ENCODE assay signal across 26 cellular contexts in genomic region chr16:83738926-83739503, GRCh38.
DNase-seq lines count a peak whose midpoint lies in the region; ATAC-seq, FAIRE-seq and TF ChIP-seq lines count a peak whose summit lies in the region.
"Had no signal": no experiment of that assay in that cellular context is flagged by ENCODE, and none has a peak within 500 bp of the region (broad histone marks: within the 10 kb centered on the region; RNA-seq: fewer than 3 reads in every experiment).

No MANE protein-coding gene starts in this region.

- WGBS in neuronal stem cell (ENCODE audit: extremely low coverage in 2 of 2, insufficient read length in 2 of 2, insufficient replicate concordance in 1 of 2), 2 donors: no CpG with 5 or more reads among the region's 7 CpGs
- WGBS in psoas muscle, 3 donors: 86 to 94% (median 92%) methylated on average over 7 of the region's 7 CpGs
- WGBS in trophoblast cell (ENCODE audit: extremely low coverage, insufficient coverage, insufficient read length): no CpG with 5 or more reads among the region's 7 CpGs

- H2AFZ ChIP-seq in astrocyte (ENCODE audit: low read depth, low read length): no peak overlapping the region
- H2AFZ ChIP-seq in neuronal stem cell (ENCODE audit: low read length): no peak overlapping the region
- H2AFZ ChIP-seq in trophoblast cell (ENCODE audit: insufficient read depth, low read length, poor library complexity): no peak overlapping the region
- H2AFZ ChIP-seq: PC-9 had no signal

- H3K23ac ChIP-seq in neuronal stem cell (ENCODE audit: low read depth, low read length, poor library complexity): no peak overlapping the region
- H3K23ac ChIP-seq in trophoblast cell (ENCODE audit: low read length): no peak overlapping the region

- H3K9ac ChIP-seq in astrocyte (ENCODE audit: low read length) (no peak overlapping the region), neuronal stem cell (ENCODE audit: low read depth, low read length, poor library complexity) (no peak overlapping the region), trophoblast cell (ENCODE audit: low read length) (no peak overlapping the region)

- no peaks in the 10 kb centered on the region for H3K79me2 ChIP-seq in astrocyte (ENCODE audit: insufficient read depth, low read length)
- H3K79me2 ChIP-seq in trophoblast cell (ENCODE audit: control insufficient read depth, insufficient read depth, low read length, poor library complexity): no peaks in the 10 kb centered on the region

- H4K8ac ChIP-seq in neuronal stem cell (ENCODE audit: low read depth, low read length): no peak overlapping the region
- H4K8ac ChIP-seq in trophoblast cell (ENCODE audit: low read depth, low read length): no peak overlapping the region

- no peak overlapping the region for H2AK5ac ChIP-seq in neuronal stem cell (ENCODE audit: low read depth, low read length)
- no peak overlapping the region for H2AK5ac ChIP-seq in trophoblast cell (ENCODE audit: low read length)

- H3K27ac Mint-ChIP-seq in astrocyte (ENCODE audit: unreplicated experiment): no peak overlapping the region
- H3K27ac Mint-ChIP-seq: CD8-positive, alpha-beta T cell had no signal

- peaks cover 9% of the 10 kb centered on the region for H3K27me3 Mint-ChIP-seq in astrocyte (ENCODE audit: low read depth, unreplicated experiment)

- H4K20me1 ChIP-seq in astrocyte (ENCODE audit: insufficient read depth, low read length): no peaks in the 10 kb centered on the region

- H2BK15ac ChIP-seq in neuronal stem cell (ENCODE audit: low read length): no peak overlapping the region

- H3K18ac ChIP-seq in neuronal stem cell (ENCODE audit: low read length): peak overlapping the region; percentile 33
- no peak overlapping the region for H3K18ac ChIP-seq in trophoblast cell (ENCODE audit: low read length)

- H3K4me3 Mint-ChIP-seq in astrocyte (ENCODE audit: unreplicated experiment): no peak overlapping the region
- H3K4me3 Mint-ChIP-seq: CD8-positive, alpha-beta T cell had no signal

- H3K36me3 ChIP-seq in astrocyte (ENCODE audit: insufficient read depth, low read length): no peaks in the 10 kb centered on the region
- no peaks in the 10 kb centered on the region for H3K36me3 ChIP-seq in neuronal stem cell (replicated peaks in 1 of 2; ENCODE audit: control insufficient read depth in 2 of 2, insufficient read depth in 2 of 2, low read length in 2 of 2)
- no peaks in the 10 kb centered on the region for H3K36me3 ChIP-seq in psoas muscle (ENCODE audit: insufficient read depth in 1 of 2, low read depth in 1 of 2)
- H3K36me3 ChIP-seq in trophoblast cell (ENCODE audit: control insufficient read depth in 1 of 2, insufficient read depth in 2 of 2, low read length in 2 of 2): no peaks in the 10 kb centered on the region

- H3K4ac ChIP-seq in neuronal stem cell (ENCODE audit: low read length) (no peak overlapping the region), trophoblast cell (ENCODE audit: low read depth, low read length) (no peak overlapping the region)

- H2BK120ac ChIP-seq in neuronal stem cell (ENCODE audit: low read depth, low read length) (no peak overlapping the region), trophoblast cell (ENCODE audit: insufficient read depth, low read length, poor library complexity) (no peak overlapping the region)

- intact Hi-C loops in psoas muscle (cut with DNase I): no loop called here

- FAIRE-seq in astrocyte (lab: Jason Lieb, UNC) (no peak), H54 (lab: Jason Lieb, UNC) (no peak)
- FAIRE-seq: GM18507, HepG2 had no signal

- no peak overlapping the region for H2BK12ac ChIP-seq in neuronal stem cell (ENCODE audit: low read length)
- H2BK12ac ChIP-seq in trophoblast cell (ENCODE audit: low read length): no peak overlapping the region

- H3K9me3 Mint-ChIP-seq in astrocyte (ENCODE audit: unreplicated experiment): peaks cover 16% of the 10 kb centered on the region

- no peak for TF ChIP-seq POLR2A in H54 (IDR thresholded peaks at IDR 0.05; ENCODE audit: low read depth, low read length)

- H3K4me1 Mint-ChIP-seq in astrocyte (ENCODE audit: low read depth, unreplicated experiment): peaks cover 10% of the 10 kb centered on the region

- peak; percentile 76 for DNase-seq in M059J (ENCODE audit: low read depth)
- DNase-seq in astrocyte (ENCODE audit: low read depth): peak; percentile 79
- peak; percentile 28 for DNase-seq in fibroblast of pulmonary artery (ENCODE audit: low read depth)
- DNase-seq in neuronal stem cell (ENCODE audit: low spot score): no peak
- no peak for DNase-seq in H54 (ENCODE audit: insufficient read length, low spot score)
- DNase-seq in psoas muscle: no peak
- DNase-seq in NCI-H345 (lab: John Stamatoyannopoulos, UW): no peak
- no peak for DNase-seq in trophoblast cell
- DNase-seq: Caco-2; CD8-positive, alpha-beta T cell; DMS 273 treated with DMSO at 0.1 percent for 48 hours; DND-41; KBM-7; MM.1S; NCI-H1048; NCI-H1417; NCI-H1694; NCI-H2029 treated with DMSO at 0.1 percent for 48 hours; NCI-H526 treated with DMSO at 0.1 percent for 48 hours; PC-9; SHP77 had no signal

- H3K9me3 ChIP-seq in astrocyte (ENCODE audit: insufficient read depth, low read depth, low read length) (no peaks in the 10 kb centered on the region), neuronal stem cell (replicated peaks in 1 of 2; ENCODE audit: control insufficient read depth in 2 of 2, insufficient read depth in 1 of 2, low read depth in 1 of 2, low read length in 2 of 2) (peaks cover 0 to 7% of the 10 kb centered on the region in 2 donors), psoas muscle (no peaks in the 10 kb centered on the region), trophoblast cell (ENCODE audit: insufficient read depth, low read depth, low read length) (peaks cover 1% of the 10 kb centered on the region)

- no peak overlapping the region for H4K12ac ChIP-seq in trophoblast cell (ENCODE audit: low read depth, low read length)

- H3K27me3 ChIP-seq in astrocyte (ENCODE audit: insufficient read depth, low read length): no peaks in the 10 kb centered on the region
- no peaks in the 10 kb centered on the region for H3K27me3 ChIP-seq in neuronal stem cell (ENCODE audit: control insufficient read depth in 3 of 3, insufficient read depth in 3 of 3, low read depth in 1 of 3, low read length in 3 of 3)
- H3K27me3 ChIP-seq in psoas muscle (ENCODE audit: insufficient read depth in 3 of 3, low read length in 2 of 3): no peaks in the 10 kb centered on the region
- H3K27me3 ChIP-seq in trophoblast cell (ENCODE audit: insufficient read depth, low read length): no peaks in the 10 kb centered on the region

- H2BK5ac ChIP-seq in neuronal stem cell (ENCODE audit: low read length) (no peak overlapping the region), trophoblast cell (ENCODE audit: low read depth, low read length, poor library complexity) (no peak overlapping the region)

- no peak for TF ChIP-seq CTCF in astrocyte (IDR thresholded peaks at IDR 0.05; ENCODE audit: insufficient read depth, low read depth, low read length)
- TF ChIP-seq CTCF in fibroblast of pulmonary artery (IDR thresholded peaks at IDR 0.05; ENCODE audit: low read length, missing control alignments): no peak
- no peak for TF ChIP-seq CTCF in psoas muscle (IDR thresholded peaks at IDR 0.05)

- peak overlapping the region; percentile 12 for H3K4me2 ChIP-seq in astrocyte (ENCODE audit: low read length)
- no peak overlapping the region for H3K4me2 ChIP-seq in neuronal stem cell (ENCODE audit: insufficient read depth, low read length, poor library complexity, severe bottlenecking)
- H3K4me2 ChIP-seq in trophoblast cell (ENCODE audit: low read length): no peak overlapping the region
- H3K4me2 ChIP-seq: PC-9 had no signal

- H3K4me1 ChIP-seq in astrocyte (ENCODE audit: insufficient read depth, low read length): peaks cover 7% of the 10 kb centered on the region
- peaks cover 1 to 9% of the 10 kb centered on the region in 2 donors for H3K4me1 ChIP-seq in neuronal stem cell (ENCODE audit: control insufficient read depth in 2 of 2, insufficient read depth in 1 of 2, low read depth in 1 of 2, low read length in 2 of 2)
- no peaks in the 10 kb centered on the region for H3K4me1 ChIP-seq in psoas muscle
- H3K4me1 ChIP-seq in trophoblast cell (ENCODE audit: control insufficient read depth in 1 of 2, insufficient read depth in 2 of 2, low read length in 2 of 2): no peaks in the 10 kb centered on the region
- H3K4me1 ChIP-seq: Caco-2 had no signal

- H3K27ac ChIP-seq in astrocyte (ENCODE audit: low read depth, low read length): no peak overlapping the region
- H3K27ac ChIP-seq in neuronal stem cell (replicated peaks; ENCODE audit: low read length): no peak overlapping the region
- H3K27ac ChIP-seq in psoas muscle: no peak overlapping the region
- no peak overlapping the region for H3K27ac ChIP-seq in trophoblast cell (ENCODE audit: low read depth, low read length)
- H3K27ac ChIP-seq: C4-2B, HL-60, PC-9, RWPE1 had no signal

- H4K91ac ChIP-seq in neuronal stem cell (ENCODE audit: low read depth, low read length, poor library complexity) (no peak overlapping the region), trophoblast cell (ENCODE audit: low read depth, low read length) (no peak overlapping the region)

- no peak overlapping the region for H3K4me3 ChIP-seq in astrocyte (ENCODE audit: insufficient read depth, low read depth, low read length)
- H3K4me3 ChIP-seq in fibroblast of pulmonary artery (replicated peaks; ENCODE audit: low read depth, low read length): no peak overlapping the region
- no peak overlapping the region for H3K4me3 ChIP-seq in neuronal stem cell (ENCODE audit: low read length in 2 of 2)
- H3K4me3 ChIP-seq in psoas muscle: no peak overlapping the region
- no peak overlapping the region for H3K4me3 ChIP-seq in trophoblast cell (ENCODE audit: low read depth, low read length)
- H3K4me3 ChIP-seq: PC-9 had no signal

- no peak overlapping the region for H3K14ac ChIP-seq in neuronal stem cell (ENCODE audit: low read length)
- H3K14ac ChIP-seq in trophoblast cell (ENCODE audit: low read length): no peak overlapping the region

- H3K36me3 Mint-ChIP-seq in astrocyte (ENCODE audit: low read depth, unreplicated experiment): no peaks in the 10 kb centered on the region
- H3K36me3 Mint-ChIP-seq: CD8-positive, alpha-beta T cell had no signal

- no peaks in the 10 kb centered on the region for H3K79me1 ChIP-seq in neuronal stem cell (ENCODE audit: low read depth, low read length)
- H3K79me1 ChIP-seq in trophoblast cell (ENCODE audit: low read length): no peaks in the 10 kb centered on the region

- ATAC-seq in psoas muscle: no peak
- ATAC-seq: CD8-positive, alpha-beta T cell; HepG2 had no signal

Comparison
In these comparisons a context has a peak if more than half of its experiments do, and no peak if none do; other contexts are left out.
1. DNase-seq: peak in M059J (single experiment), astrocyte (single experiment) and fibroblast of pulmonary artery (single experiment); none in neuronal stem cell (single experiment), H54 (single experiment), psoas muscle (0 of 2), NCI-H345 (single experiment) and trophoblast cell (0 of 2).